8 cellular contexts compared by ENCODE assay signal in genomic region chr3:128875556-128876120, GRCh38. TPM values are rescaled to one million over a fixed set of nuclear protein-coding genes. Genes with fewer than 3 reads are reported as not detected.
DNase-seq lines count a peak whose midpoint lies in the region; TF ChIP-seq lines count a peak whose summit lies in the region.

No MANE protein-coding gene starts in this region.

- peaks cover 4% of the 10 kb centered on the region for H3K27me3 Mint-ChIP-seq in activated CD4-positive, alpha-beta memory T cell treated with anti-CD3 and anti-CD28 coated beads, Interleukin-2, amount 10 ng/mL, durations not matched to agents 7 days and 5 days

- H3K9me3 Mint-ChIP-seq in activated CD4-positive, alpha-beta memory T cell treated with anti-CD3 and anti-CD28 coated beads, Interleukin-2, amount 10 ng/mL, durations not matched to agents 7 days and 5 days = no peaks in the 10 kb centered on the region

- H3K27ac Mint-ChIP-seq in activated CD4-positive, alpha-beta memory T cell treated with anti-CD3 and anti-CD28 coated beads, Interleukin-2, amount 10 ng/mL, durations not matched to agents 7 days and 5 days = no peak overlapping the region

- TF ChIP-seq CTCF in NB4 (IDR thresholded peaks at IDR 0.05; ENCODE audit: low read depth, low read length) = peak; percentile 83
- TF ChIP-seq CTCF in epithelial cell of esophagus (IDR thresholded peaks at IDR 0.05; ENCODE audit: insufficient read depth, low read depth, low read length, missing control alignments) = peak; percentile 46
- no peak for TF ChIP-seq CTCF in RWPE1 (conservative IDR thresholded peaks at IDR 0.05; ENCODE audit: low read depth)

- TF ChIP-seq POLR2A in NB4 (IDR thresholded peaks at IDR 0.05; ENCODE audit: extremely low read depth, insufficient read length) = no peak

- POLR2A ChIA-PET in activated CD4-positive, alpha-beta memory T cell treated with anti-CD3 and anti-CD28 coated beads, Interleukin-2, amount 10 ng/mL, durations not matched to agents 7 days and 5 days (lab: Charles Lee) = interaction anchor here (0.8 to 1.1 kb wide), 2 partner anchors 195 to 245 kb away, joined by 3 read pairs; no protein-coding TSS in a partner anchor
- POLR2A ChIA-PET in RWPE1 (lab: Yijun Ruan, JAX; ENCODE audit: low non-redundant PET) = interaction anchor here (0.6 kb wide), 1 partner anchor 8 kb away, joined by 3 read pairs; no protein-coding TSS in a partner anchor

- CTCF ChIA-PET in activated CD4-positive, alpha-beta memory T cell treated with anti-CD3 and anti-CD28 coated beads, Interleukin-2, amount 10 ng/mL, durations not matched to agents 7 days and 5 days (lab: Charles Lee) = interaction anchor here (0.8 to 6.5 kb wide), 14 partner anchors 9 to 440 kb away, joined by 3 to 33 read pairs (median 5); a partner anchor contains a TSS
- CTCF ChIA-PET in RWPE1 (lab: Yijun Ruan, JAX) = interaction anchor here (1.0 kb wide), 1 partner anchor 258 kb away, joined by 3 read pairs; no protein-coding TSS in a partner anchor

- H3K4me3 ChIP-seq in NB4 (ENCODE audit: low read depth, low read length) (no peak overlapping the region), epithelial cell of esophagus (ENCODE audit: low read length) (no peak overlapping the region)

- H3K27ac ChIP-seq in RWPE1 = no peak overlapping the region

- DNase-seq in DMS153 treated with DMSO at 0.1 percent for 48 hours (lab: John Stamatoyannopoulos, UW; ENCODE audit: unreplicated experiment) (peak; percentile 1), DMS153 (lab: John Stamatoyannopoulos, UW) (no peak), NB4 (ENCODE audit: low read depth) (peak; percentile 79), epithelial cell of esophagus (ENCODE audit: low read depth) (peak; percentile 21), renal cortical epithelial cell (ENCODE audit: low read depth) (peak; percentile 25), NCI-H128 (lab: John Stamatoyannopoulos, UW; ENCODE audit: unreplicated experiment) (no peak), RWPE1 (ENCODE audit: low spot score) (no peak)
- DNase-seq in activated CD4-positive, alpha-beta memory T cell treated with anti-CD3 and anti-CD28 coated beads, Interleukin-2, amount 10 ng/mL, durations not matched to agents 7 days and 5 days = peak; percentile 68

- no peak overlapping the region for H3K4me3 Mint-ChIP-seq in activated CD4-positive, alpha-beta memory T cell treated with anti-CD3 and anti-CD28 coated beads, Interleukin-2, amount 10 ng/mL, durations not matched to agents 7 days and 5 days

- H3K4me1 Mint-ChIP-seq in activated CD4-positive, alpha-beta memory T cell treated with anti-CD3 and anti-CD28 coated beads, Interleukin-2, amount 10 ng/mL, durations not matched to agents 7 days and 5 days = peaks cover 34% of the 10 kb centered on the region

- peaks cover 18% of the 10 kb centered on the region for H3K36me3 Mint-ChIP-seq in activated CD4-positive, alpha-beta memory T cell treated with anti-CD3 and anti-CD28 coated beads, Interleukin-2, amount 10 ng/mL, durations not matched to agents 7 days and 5 days (ENCODE audit: low read depth)

RNA-seq across cellular contexts. Expression of gene ACAD9, which starts 3.8 kb away (rescaled TPM):
- total RNA-seq in activated CD4-positive, alpha-beta memory T cell treated with anti-CD3 and anti-CD28 coated beads, Interleukin-2, amount 10 ng/mL, durations not matched to agents 7 days and 5 days = 10 to 100 TPM; 42.7 to 48.4 TPM
- total RNA-seq in renal cortical epithelial cell = 47.2 and 48.9 TPM in 2 replicates

Comparison
In these comparisons a context has a peak if more than half of its experiments do, and no peak if none do; other contexts are left out.
1. DNase-seq: peak in DMS153 treated with DMSO at 0.1 percent for 48 hours (single experiment), NB4 (single experiment), activated CD4-positive, alpha-beta memory T cell treated with anti-CD3 and anti-CD28 coated beads, Interleukin-2, amount 10 ng/mL, durations not matched to agents 7 days and 5 days (single experiment), epithelial cell of esophagus (single experiment) and renal cortical epithelial cell (single experiment); none in DMS153 (single experiment), NCI-H128 (single experiment) and RWPE1 (single experiment).